15 cellular contexts compared by ENCODE assay signal in genomic region chr7:26658698-26659084, GRCh38.
DNase-seq lines count a peak whose midpoint lies in the region; ATAC-seq lines count a peak whose summit lies in the region.
"Had no signal": no experiment of that assay in that cellular context is flagged by ENCODE, and none has a peak within 500 bp of the region (broad histone marks: within the 10 kb centered on the region; RNA-seq: fewer than 3 reads in every experiment).

No MANE protein-coding gene starts in this region.

- H3K9me3 ChIP-seq in neuron (ENCODE audit: low read length): no peaks in the 10 kb centered on the region
- H3K9me3 ChIP-seq: BLaER1 treated with 17β-estradiol and CSF1 and Interleukin-3, amounts not matched to agents 10 nM and 100 nM; body of pancreas had no signal

- no peaks in the 10 kb centered on the region for H3K27me3 ChIP-seq in neuron (ENCODE audit: insufficient read depth, low read length)
- H3K27me3 ChIP-seq: body of pancreas had no signal

- DNase-seq in DMS 273 (lab: John Stamatoyannopoulos, UW; ENCODE audit: unreplicated experiment) (peak; percentile 64), DMS 273 treated with DMSO at 0.1 percent for 48 hours (lab: John Stamatoyannopoulos, UW) (no peak), NCI-H2227 treated with DMSO at 0.1 percent for 48 hours (lab: John Stamatoyannopoulos, UW) (peak; percentile 91), cerebellum (ENCODE audit: low spot score) (peak; percentile 38)
- DNase-seq: activated naive CD4-positive, alpha-beta T cell treated with anti-CD3 and anti-CD28 coated beads, Interleukin-2, amount 10 ng/mL, durations not matched to agents 7 days and 5 days; body of pancreas; effector CD4-positive, alpha-beta T cell; small intestine had no signal

- peaks cover 64% of the 10 kb centered on the region for H3K4me1 ChIP-seq in neuron (ENCODE audit: insufficient read depth, low read length)
- H3K4me1 ChIP-seq: parathyroid adenoma had no signal

- peak overlapping the region; percentile 43 for H3K4me3 ChIP-seq in neuron (ENCODE audit: low read length)
- H3K4me3 ChIP-seq: BLaER1 treated with 17β-estradiol and CSF1 and Interleukin-3, amounts not matched to agents 10 nM and 100 nM; body of pancreas had no signal

- H2AFZ ChIP-seq in neuron (ENCODE audit: low read depth, low read length): peak overlapping the region; percentile 67
- H2AFZ ChIP-seq: parathyroid adenoma had no signal

- ATAC-seq in HG02588 (IDR thresholded peaks at IDR 0.05; ENCODE audit: unreplicated experiment) (no peak), GM18511 (IDR thresholded peaks at IDR 0.05; ENCODE audit: unreplicated experiment) (no peak), GM19328 (IDR thresholded peaks at IDR 0.05; ENCODE audit: unreplicated experiment) (no peak)
- ATAC-seq: body of pancreas; stimulated activated effector memory CD8-positive, alpha-beta T cell treated with anti-CD3 and anti-CD28 coated beads, Interleukin-12 subunit alpha, Interleukin-12 subunit beta, amount 100 ng/mL, for 72 hours had no signal

- no peaks in the 10 kb centered on the region for H3K36me3 ChIP-seq in neuron (ENCODE audit: insufficient read depth, low read length)
- H3K36me3 ChIP-seq: BLaER1 treated with 17β-estradiol and CSF1 and Interleukin-3, amounts not matched to agents 10 nM and 100 nM had no signal
